16 cellular contexts compared by ENCODE assay signal in genomic region chr20:14288341-14289330, GRCh38. TPM values are rescaled to one million over a fixed set of nuclear protein-coding genes. Genes with fewer than 3 reads are reported as not detected.
DNase-seq lines count a peak whose midpoint lies in the region; ATAC-seq and TF ChIP-seq lines count a peak whose summit lies in the region.
"Had no signal": no experiment of that assay in that cellular context is flagged by ENCODE, and none has a peak within 500 bp of the region (broad histone marks: within the 10 kb centered on the region; RNA-seq: fewer than 3 reads in every experiment).

No MANE protein-coding gene starts in this region.

- H3K4me3 ChIP-seq in NB4 (ENCODE audit: low read depth, low read length) (no peak overlapping the region), choroid plexus epithelial cell (ENCODE audit: low read depth, low read length) (no peak overlapping the region), left lung (no peak overlapping the region), gastrocnemius medialis (no peak overlapping the region), WERI-Rb-1 (ENCODE audit: low read depth, low read length) (no peak overlapping the region)
- H3K4me3 ChIP-seq: BLaER1 treated with 17β-estradiol and CSF1 and Interleukin-3, amounts not matched to agents 10 nM and 100 nM had no signal

- TF ChIP-seq CTCF in NB4 (IDR thresholded peaks at IDR 0.05; ENCODE audit: low read depth, low read length) (no peak), choroid plexus epithelial cell (conservative IDR thresholded peaks at IDR 0.05; ENCODE audit: low read depth, low read length) (no peak), left lung (IDR thresholded peaks at IDR 0.05) (no peak), nephron progenitor cell (IDR thresholded peaks at IDR 0.05) (no peak), gastrocnemius medialis (IDR thresholded peaks at IDR 0.05 in 4 of 5, conservative IDR thresholded peaks at IDR 0.05 in 1 of 5) (no peak), WERI-Rb-1 (IDR thresholded peaks at IDR 0.05; ENCODE audit: low read depth, low read length) (no peak)

- no peaks in the 10 kb centered on the region for H3K9me3 Mint-ChIP-seq in nephron progenitor cell

- in situ Hi-C loops in gastrocnemius medialis (cut with MboI; ENCODE audit: low sequenced_read_pairs in 4 of 4): no loop called here

- DNase-seq in Daoy (ENCODE audit: low read depth) (peak; percentile 5), NB4 (ENCODE audit: low read depth) (peak; percentile 2), choroid plexus epithelial cell (ENCODE audit: low read depth) (peak; percentile 21), left lung (no peak), nephron progenitor cell (no peak), middle frontal gyrus (ENCODE audit: extremely low spot score, low spot score) (no peak), gastrocnemius medialis (no peak), WERI-Rb-1 (no peak)
- DNase-seq: activated CD8-positive, alpha-beta memory T cell treated with anti-CD3 and anti-CD28 coated beads, Interleukin-2, amount 10 ng/mL, durations not matched to agents 7 days and 5 days; activated naive CD8-positive, alpha-beta T cell treated with anti-CD3 and anti-CD28 coated beads, Interleukin-2, amount 10 ng/mL, durations not matched to agents 7 days and 5 days; mesenchymal stem cell; stimulated activated CD4-positive, alpha-beta T cell treated with anti-CD3 and anti-CD28 coated beads, Interleukin-2, amount 100 ng/mL, for 48 hours; stimulated activated naive CD4-positive, alpha-beta T cell had no signal

- no peak overlapping the region for H3K4me3 Mint-ChIP-seq in nephron progenitor cell
- H3K4me3 Mint-ChIP-seq: activated CD8-positive, alpha-beta memory T cell treated with anti-CD3 and anti-CD28 coated beads, Interleukin-2, amount 10 ng/mL, durations not matched to agents 7 days and 5 days; activated naive CD8-positive, alpha-beta T cell treated with anti-CD3 and anti-CD28 coated beads, Interleukin-2, amount 10 ng/mL, durations not matched to agents 7 days and 5 days; dendritic cell treated with granulocyte-macrophage colony-stimulating factor and Interleukin-4, amounts not matched to agents 40 ng/mL and 50 ng/mL, for 4 days had no signal

- H3K4me1 ChIP-seq in left lung: no peaks in the 10 kb centered on the region
- H3K4me1 ChIP-seq in gastrocnemius medialis: no peaks in the 10 kb centered on the region
- H3K4me1 ChIP-seq: BLaER1 treated with 17β-estradiol and CSF1 and Interleukin-3, amounts not matched to agents 10 nM and 100 nM; parathyroid adenoma had no signal

- no peaks in the 10 kb centered on the region for H3K4me1 Mint-ChIP-seq in nephron progenitor cell
- H3K4me1 Mint-ChIP-seq: activated CD8-positive, alpha-beta memory T cell treated with anti-CD3 and anti-CD28 coated beads, Interleukin-2, amount 10 ng/mL, durations not matched to agents 7 days and 5 days; activated naive CD8-positive, alpha-beta T cell treated with anti-CD3 and anti-CD28 coated beads, Interleukin-2, amount 10 ng/mL, durations not matched to agents 7 days and 5 days had no signal

- H3K27ac ChIP-seq in left lung (no peak overlapping the region), gastrocnemius medialis (no peak overlapping the region), WERI-Rb-1 (no peak overlapping the region)
- H3K27ac ChIP-seq: BLaER1 treated with 17β-estradiol and CSF1 and Interleukin-3, amounts not matched to agents 10 nM and 100 nM; parathyroid adenoma had no signal

- no peaks in the 10 kb centered on the region for H3K27me3 Mint-ChIP-seq in nephron progenitor cell (ENCODE audit: low read depth, poor library complexity)
- H3K27me3 Mint-ChIP-seq: activated CD8-positive, alpha-beta memory T cell treated with anti-CD3 and anti-CD28 coated beads, Interleukin-2, amount 10 ng/mL, durations not matched to agents 7 days and 5 days; activated naive CD8-positive, alpha-beta T cell treated with anti-CD3 and anti-CD28 coated beads, Interleukin-2, amount 10 ng/mL, durations not matched to agents 7 days and 5 days; dendritic cell treated with granulocyte-macrophage colony-stimulating factor and Interleukin-4, amounts not matched to agents 40 ng/mL and 50 ng/mL, for 4 days had no signal

- no peak for TF ChIP-seq POLR2A in NB4 (IDR thresholded peaks at IDR 0.05; ENCODE audit: extremely low read depth, insufficient read length)
- no peak for TF ChIP-seq POLR2A in gastrocnemius medialis (IDR thresholded peaks at IDR 0.05)

- ATAC-seq in left lung (peak; percentile 46), gastrocnemius medialis (no peak)
- ATAC-seq: activated CD8-positive, alpha-beta memory T cell treated with anti-CD3 and anti-CD28 coated beads, Interleukin-2, amount 10 ng/mL, durations not matched to agents 7 days and 5 days had no signal

- no peaks in the 10 kb centered on the region for H3K36me3 ChIP-seq in left lung
- H3K36me3 ChIP-seq in gastrocnemius medialis: no peaks in the 10 kb centered on the region
- H3K36me3 ChIP-seq in WERI-Rb-1: no peaks in the 10 kb centered on the region
- H3K36me3 ChIP-seq: BLaER1 treated with 17β-estradiol and CSF1 and Interleukin-3, amounts not matched to agents 10 nM and 100 nM had no signal

- no peak overlapping the region for H3K27ac Mint-ChIP-seq in nephron progenitor cell
- H3K27ac Mint-ChIP-seq: activated CD8-positive, alpha-beta memory T cell treated with anti-CD3 and anti-CD28 coated beads, Interleukin-2, amount 10 ng/mL, durations not matched to agents 7 days and 5 days; activated naive CD8-positive, alpha-beta T cell treated with anti-CD3 and anti-CD28 coated beads, Interleukin-2, amount 10 ng/mL, durations not matched to agents 7 days and 5 days; dendritic cell treated with granulocyte-macrophage colony-stimulating factor and Interleukin-4, amounts not matched to agents 40 ng/mL and 50 ng/mL, for 4 days had no signal

- H3K27me3 ChIP-seq in left lung (no peaks in the 10 kb centered on the region), gastrocnemius medialis (no peaks in the 10 kb centered on the region), WERI-Rb-1 (ENCODE audit: insufficient read depth, low read depth, severe bottlenecking) (no peaks in the 10 kb centered on the region)
- H3K27me3 ChIP-seq: BLaER1 treated with 17β-estradiol and CSF1 and Interleukin-3, amounts not matched to agents 10 nM and 100 nM had no signal

- intact Hi-C loops in left lung (cut with DNase I): no loop called here
- intact Hi-C loops in gastrocnemius medialis (cut with DNase I; ENCODE audit: low total_unique reads): no loop called here

- H3K36me3 Mint-ChIP-seq in nephron progenitor cell (ENCODE audit: low read depth): no peaks in the 10 kb centered on the region
- H3K36me3 Mint-ChIP-seq: activated CD8-positive, alpha-beta memory T cell treated with anti-CD3 and anti-CD28 coated beads, Interleukin-2, amount 10 ng/mL, durations not matched to agents 7 days and 5 days; activated naive CD8-positive, alpha-beta T cell treated with anti-CD3 and anti-CD28 coated beads, Interleukin-2, amount 10 ng/mL, durations not matched to agents 7 days and 5 days had no signal

- no peaks in the 10 kb centered on the region for H3K9me3 ChIP-seq in left lung
- H3K9me3 ChIP-seq in gastrocnemius medialis: no peaks in the 10 kb centered on the region
- H3K9me3 ChIP-seq in WERI-Rb-1 (ENCODE audit: severe bottlenecking): no peaks in the 10 kb centered on the region
- H3K9me3 ChIP-seq: BLaER1 treated with 17β-estradiol and CSF1 and Interleukin-3, amounts not matched to agents 10 nM and 100 nM had no signal

RNA-seq across cellular contexts. Expression of gene FLRT3, which starts 48.8 kb away (rescaled TPM):
- 0.23 and 0.74 TPM in 2 replicates for total RNA-seq in Daoy (2014; rRNA removed; shearing (Covaris generic))
- total RNA-seq in left lung (100 to 1,000 TPM in 1 of 2 donors, 10 to 100 TPM in 1; 63.9 to 124 TPM), gastrocnemius medialis (1 to 10 TPM in 3 of 4 donors, under 1 TPM in 1; 0.58 to 3.0 (median 1.8) TPM)
- total RNA-seq: activated CD8-positive, alpha-beta memory T cell treated with anti-CD3 and anti-CD28 coated beads, Interleukin-2, amount 10 ng/mL, durations not matched to agents 7 days and 5 days; activated naive CD8-positive, alpha-beta T cell treated with anti-CD3 and anti-CD28 coated beads, Interleukin-2, amount 10 ng/mL, durations not matched to agents 7 days and 5 days had no signal

Comparison
In these comparisons a context has a peak if more than half of its experiments do, and no peak if none do; other contexts are left out.
1. DNase-seq: peak in Daoy (single experiment), NB4 (single experiment) and choroid plexus epithelial cell (single experiment); none in left lung (0 of 2), nephron progenitor cell (single experiment), middle frontal gyrus (single experiment), gastrocnemius medialis (0 of 2) and WERI-Rb-1 (single experiment).
2. RNA of gene FLRT3, which starts 48.8 kb away (total RNA-seq): 63.9 to 124 TPM in left lung; 0.58 to 3.0 TPM in gastrocnemius medialis and 0.23 to 0.74 TPM in Daoy; every median in the first group is over 10 times any median in the second.